7 cellular contexts compared by ENCODE assay signal in genomic region chr16:30379165-30379783, GRCh38. TPM values are rescaled to one million over a fixed set of nuclear protein-coding genes. Genes with fewer than 3 reads are reported as not detected.
A peak's percentile ranks its signal among the peaks of the same experiment; 100 is the strongest.
DNase-seq lines count a peak whose midpoint lies in the region; ATAC-seq lines count a peak whose summit lies in the region.

No MANE protein-coding gene starts in this region.

- no peaks in the 10 kb centered on the region for H3K36me3 ChIP-seq in iPS-15b (ENCODE audit: control insufficient read depth, insufficient read depth, low read length)

- H3K9me3 Mint-ChIP-seq in activated T-helper 1 cell treated with anti-CD3 and anti-CD28 coated beads, Interleukin-12 subunit alpha, Interleukin-12 subunit beta, Interleukin-2, Interleukin-4 antibody, amounts not matched to agents 30 ng/mL and 10 ng/mL and 1 ng/mL, durations not matched to agents 14 hours and 24 hours and 36 hours: no peaks in the 10 kb centered on the region
- peaks cover 0 to 2% of the 10 kb centered on the region in 2 donors for H3K9me3 Mint-ChIP-seq in stimulated activated naive B cell treated with anti-CD40 and anti-IgM and Interleukin-4, amounts not matched to agents 10 μg/mL and 1 μg/mL and 100 μg/mL, for 72 hours

- intact Hi-C loops in activated T-helper 1 cell treated with anti-CD3 and anti-CD28 coated beads, Interleukin-12 subunit alpha, Interleukin-12 subunit beta, Interleukin-2, Interleukin-4 antibody, amounts not matched to agents 30 ng/mL and 10 ng/mL and 1 ng/mL, durations not matched to agents 14 hours and 24 hours and 36 hours (cut with micrococcal nuclease): loop anchor here (2.0 to 10.0 kb wide), 4 partner anchors 44 to 572 kb away; partner anchors contain the start of genes ALDOA, HIRIP3, INO80E and MAZ

- H3K4me3 ChIP-seq in iPS-15b (ENCODE audit: low read depth, low read length): peak overlapping the region; percentile 99

- no peaks in the 10 kb centered on the region for H3K27me3 ChIP-seq in iPS-15b (ENCODE audit: control insufficient read depth, insufficient read depth, low read length)

- peak overlapping the region; percentile 73 for H3K9ac ChIP-seq in iPS-15b (ENCODE audit: low read depth, low read length)

- no peak for DNase-seq in activated T-helper 1 cell treated with anti-CD3 and anti-CD28 coated beads, Interleukin-12 subunit alpha, Interleukin-12 subunit beta, Interleukin-2, Interleukin-4 antibody, amounts not matched to agents 30 ng/mL and 10 ng/mL and 1 ng/mL, durations not matched to agents 14 hours and 24 hours and 36 hours (ENCODE audit: low spot score)
- DNase-seq in stimulated activated naive B cell treated with anti-CD40 and anti-IgM and Interleukin-4, amounts not matched to agents 10 μg/mL and 1 μg/mL and 100 μg/mL, for 72 hours: no peak
- DNase-seq in NCI-H2171 (lab: John Stamatoyannopoulos, UW) (no peak), NCI-H748 (lab: John Stamatoyannopoulos, UW; ENCODE audit: unreplicated experiment) (no peak)

- no peaks in the 10 kb centered on the region for H3K9me3 ChIP-seq in iPS-15b (ENCODE audit: control insufficient read depth, insufficient read depth, low read length)

- H3K4me1 ChIP-seq in iPS-15b (ENCODE audit: control insufficient read depth, insufficient read depth, low read length): no peaks in the 10 kb centered on the region

- H3K4me1 Mint-ChIP-seq in activated T-helper 1 cell treated with anti-CD3 and anti-CD28 coated beads, Interleukin-12 subunit alpha, Interleukin-12 subunit beta, Interleukin-2, Interleukin-4 antibody, amounts not matched to agents 30 ng/mL and 10 ng/mL and 1 ng/mL, durations not matched to agents 14 hours and 24 hours and 36 hours (ENCODE audit: low read depth): peaks cover 59% of the 10 kb centered on the region
- H3K4me1 Mint-ChIP-seq in stimulated activated naive B cell treated with anti-CD40 and anti-IgM and Interleukin-4, amounts not matched to agents 10 μg/mL and 1 μg/mL and 100 μg/mL, for 72 hours: peaks cover 38 to 72% of the 10 kb centered on the region in 2 donors

- ATAC-seq in HG03103 (IDR thresholded peaks at IDR 0.05; ENCODE audit: low read depth, unreplicated experiment): peak; percentile 1
- no peak for ATAC-seq in stimulated activated naive B cell treated with anti-CD40 and anti-IgM and Interleukin-4, amounts not matched to agents 10 μg/mL and 1 μg/mL and 100 μg/mL, for 72 hours (replicated peaks)
- ATAC-seq in HG02759 (IDR thresholded peaks at IDR 0.05; ENCODE audit: unreplicated experiment): no peak

- peak overlapping the region; percentile 97 for H3K4me3 Mint-ChIP-seq in activated T-helper 1 cell treated with anti-CD3 and anti-CD28 coated beads, Interleukin-12 subunit alpha, Interleukin-12 subunit beta, Interleukin-2, Interleukin-4 antibody, amounts not matched to agents 30 ng/mL and 10 ng/mL and 1 ng/mL, durations not matched to agents 14 hours and 24 hours and 36 hours
- H3K4me3 Mint-ChIP-seq in stimulated activated naive B cell treated with anti-CD40 and anti-IgM and Interleukin-4, amounts not matched to agents 10 μg/mL and 1 μg/mL and 100 μg/mL, for 72 hours: peak overlapping the region; percentile 97 to 100

- H3K27me3 Mint-ChIP-seq in activated T-helper 1 cell treated with anti-CD3 and anti-CD28 coated beads, Interleukin-12 subunit alpha, Interleukin-12 subunit beta, Interleukin-2, Interleukin-4 antibody, amounts not matched to agents 30 ng/mL and 10 ng/mL and 1 ng/mL, durations not matched to agents 14 hours and 24 hours and 36 hours (ENCODE audit: insufficient read depth): peaks cover 2% of the 10 kb centered on the region
- H3K27me3 Mint-ChIP-seq in stimulated activated naive B cell treated with anti-CD40 and anti-IgM and Interleukin-4, amounts not matched to agents 10 μg/mL and 1 μg/mL and 100 μg/mL, for 72 hours: no peaks in the 10 kb centered on the region

- H3K36me3 Mint-ChIP-seq in activated T-helper 1 cell treated with anti-CD3 and anti-CD28 coated beads, Interleukin-12 subunit alpha, Interleukin-12 subunit beta, Interleukin-2, Interleukin-4 antibody, amounts not matched to agents 30 ng/mL and 10 ng/mL and 1 ng/mL, durations not matched to agents 14 hours and 24 hours and 36 hours (ENCODE audit: low read depth): peaks cover 25% of the 10 kb centered on the region
- peaks cover 23 to 24% of the 10 kb centered on the region in 2 donors for H3K36me3 Mint-ChIP-seq in stimulated activated naive B cell treated with anti-CD40 and anti-IgM and Interleukin-4, amounts not matched to agents 10 μg/mL and 1 μg/mL and 100 μg/mL, for 72 hours

- H3K27ac Mint-ChIP-seq in activated T-helper 1 cell treated with anti-CD3 and anti-CD28 coated beads, Interleukin-12 subunit alpha, Interleukin-12 subunit beta, Interleukin-2, Interleukin-4 antibody, amounts not matched to agents 30 ng/mL and 10 ng/mL and 1 ng/mL, durations not matched to agents 14 hours and 24 hours and 36 hours: peak overlapping the region; percentile 100
- H3K27ac Mint-ChIP-seq in stimulated activated naive B cell treated with anti-CD40 and anti-IgM and Interleukin-4, amounts not matched to agents 10 μg/mL and 1 μg/mL and 100 μg/mL, for 72 hours: peak overlapping the region; percentile 100

RNA-seq across cellular contexts. Expression of gene SEPTIN1, which starts 3.1 kb away (rescaled TPM):
- 195 and 200 TPM in 2 replicates for total RNA-seq in activated T-helper 1 cell treated with anti-CD3 and anti-CD28 coated beads, Interleukin-12 subunit alpha, Interleukin-12 subunit beta, Interleukin-2, Interleukin-4 antibody, amounts not matched to agents 30 ng/mL and 10 ng/mL and 1 ng/mL, durations not matched to agents 14 hours and 24 hours and 36 hours

RNA-seq across cellular contexts. Expression of gene MYL11, which starts 4.7 kb away (rescaled TPM):
- total RNA-seq in activated T-helper 1 cell treated with anti-CD3 and anti-CD28 coated beads, Interleukin-12 subunit alpha, Interleukin-12 subunit beta, Interleukin-2, Interleukin-4 antibody, amounts not matched to agents 30 ng/mL and 10 ng/mL and 1 ng/mL, durations not matched to agents 14 hours and 24 hours and 36 hours: 2.0 and 2.7 TPM in 2 replicates

RNA-seq across cellular contexts. Expression of gene TBC1D10B, which starts 9.0 kb away (rescaled TPM):
- total RNA-seq in activated T-helper 1 cell treated with anti-CD3 and anti-CD28 coated beads, Interleukin-12 subunit alpha, Interleukin-12 subunit beta, Interleukin-2, Interleukin-4 antibody, amounts not matched to agents 30 ng/mL and 10 ng/mL and 1 ng/mL, durations not matched to agents 14 hours and 24 hours and 36 hours: 68.9 and 73.6 TPM in 2 replicates

RNA-seq across cellular contexts. Expression of gene ZNF48, which starts 15.9 kb away (rescaled TPM):
- total RNA-seq in activated T-helper 1 cell treated with anti-CD3 and anti-CD28 coated beads, Interleukin-12 subunit alpha, Interleukin-12 subunit beta, Interleukin-2, Interleukin-4 antibody, amounts not matched to agents 30 ng/mL and 10 ng/mL and 1 ng/mL, durations not matched to agents 14 hours and 24 hours and 36 hours: 20.2 and 21.4 TPM in 2 replicates

RNA-seq across cellular contexts. Expression of gene CD2BP2, which starts 24.2 kb away (rescaled TPM):
- total RNA-seq in activated T-helper 1 cell treated with anti-CD3 and anti-CD28 coated beads, Interleukin-12 subunit alpha, Interleukin-12 subunit beta, Interleukin-2, Interleukin-4 antibody, amounts not matched to agents 30 ng/mL and 10 ng/mL and 1 ng/mL, durations not matched to agents 14 hours and 24 hours and 36 hours: 100 and 104 TPM in 2 replicates
